8 cellular contexts compared by ENCODE assay signal in genomic region chr3:4983739-4984510, GRCh38. TPM values are rescaled to one million over a fixed set of nuclear protein-coding genes. Genes with fewer than 3 reads are reported as not detected.
DNase-seq lines count a peak whose midpoint lies in the region; ATAC-seq and TF ChIP-seq lines count a peak whose summit lies in the region.

No MANE protein-coding gene starts in this region.

- ATAC-seq in HCT116 = no peak

- intact Hi-C loops in HCT116 (cut with micrococcal nuclease) = loop anchor here (1.0 kb wide), 1 partner anchor 39 kb away; no protein-coding TSS in a partner anchor

- TF ChIP-seq CTCF in HCT116 (IDR thresholded peaks at IDR 0.05 in 2 of 3, conservative IDR thresholded peaks at IDR 0.05 in 1 of 3; ENCODE audit: borderline replicate concordance in 1 of 3, insufficient read depth in 1 of 3, low read depth in 2 of 3, low read length in 2 of 3) (no peak), retinal pigment epithelial cell (conservative IDR thresholded peaks at IDR 0.05; ENCODE audit: low read depth, low read length) (no peak)

- H3K27me3 ChIP-seq in HCT116 (ENCODE audit: insufficient read depth, low read length) = no peaks in the 10 kb centered on the region

- DNase-seq in HCT116 (ENCODE audit: low read depth, low spot score) (peak; percentile 73), NCI-H460 (ENCODE audit: extremely low read depth, low read depth) (peak; percentile 64), activated T-cell treated with anti-CD3 and anti-CD28 coated beads for 24 hours (ENCODE audit: low read depth) (peak; percentile 72), fibroblast of gingiva (ENCODE audit: low read depth) (peak; percentile 34), retinal pigment epithelial cell (ENCODE audit: low read depth) (no peak), retina (no peak), SW 1271 (lab: John Stamatoyannopoulos, UW) (no peak)

- peaks cover 68 to 86% of the 10 kb centered on the region in 2 experiments for H3K4me1 ChIP-seq in HCT116 (ENCODE audit: control insufficient read depth in 1 of 2, insufficient read depth in 2 of 2, low read length in 2 of 2)

- no peak overlapping the region for H2AFZ ChIP-seq in HCT116 (ENCODE audit: low read depth, low read length, poor library complexity, severe bottlenecking)

- peak overlapping the region; percentile 86 for H3K4me2 ChIP-seq in HCT116 (ENCODE audit: low read length)

- RAD21 ChIA-PET in HCT116 (lab: Charles Lee; ENCODE audit: low non-redundant PET in 1 of 2, low total read pairs in 2 of 2, uncharacterized antibody in 2 of 2, unreplicated experiment in 2 of 2) = interaction anchor here in 1 of 2 experiments (1.4 kb wide), 1 partner anchor 263 kb away, joined by 6 read pairs; no protein-coding TSS in a partner anchor

- peaks cover 8 to 31% of the 10 kb centered on the region in 2 experiments; a peak in 3 of 4 replicates for H3K36me3 ChIP-seq in HCT116 (ENCODE audit: control insufficient read depth in 1 of 2, insufficient read depth in 2 of 2, low read length in 2 of 2)

- peaks cover 12% of the 10 kb centered on the region; the same call in 1 of the 2 replicates for H4K20me1 ChIP-seq in HCT116 (ENCODE audit: insufficient read depth)

- H3K27ac ChIP-seq in HCT116 (ENCODE audit: low read depth, low read length) = peak overlapping the region; percentile 11; the same call in 1 of the 2 replicates

- peak; percentile 51 for TF ChIP-seq POLR2A in GM10847 (IDR thresholded peaks at IDR 0.05; ENCODE audit: extremely low read depth, insufficient read length)
- no peak for TF ChIP-seq POLR2A in HCT116 (IDR thresholded peaks at IDR 0.05; ENCODE audit: borderline replicate concordance, extremely low read depth, insufficient read depth, insufficient read length)

- no peaks in the 10 kb centered on the region for H3K9me2 ChIP-seq in HCT116 (ENCODE audit: insufficient read depth)

- peak overlapping the region; percentile 40 for H3K9ac ChIP-seq in HCT116 (ENCODE audit: low read length)

- no TSS peak for BruUV-seq in HCT116 (replicated peaks; lab: Mats Ljungman, UMichigan)

- POLR2A ChIA-PET in HCT116 (lab: Charles Lee) = interaction anchor here (0.6 to 4.2 kb wide), 7 partner anchors 8 to 272 kb away, joined by 3 to 27 read pairs (median 4); no protein-coding TSS in a partner anchor

- H3K9me3 ChIP-seq in HCT116 (ENCODE audit: control insufficient read depth in 1 of 2, insufficient read depth in 1 of 2, low read depth in 1 of 2, low read length in 2 of 2) = no peaks in the 10 kb centered on the region

- no peak for TF ChIP-seq RAD21 in HCT116 (IDR thresholded peaks at IDR 0.05; ENCODE audit: low read depth)

- H3K79me2 ChIP-seq in HCT116 (ENCODE audit: insufficient read depth, low read length) = peaks cover 42% of the 10 kb centered on the region

- CTCF ChIA-PET in HCT116 (lab: Charles Lee) = interaction anchor here (0.9 to 1.5 kb wide), 6 partner anchors 8 to 263 kb away, joined by 3 to 7 read pairs (median 4); no protein-coding TSS in a partner anchor

- H3K4me3 ChIP-seq in HCT116 (replicated peaks in 1 of 2; ENCODE audit: low read depth in 1 of 2, low read length in 2 of 2) = peak overlapping the region; percentile 13 to 15; a peak in 3 of 4 replicates
- H3K4me3 ChIP-seq in retinal pigment epithelial cell (ENCODE audit: low read length) = peak overlapping the region; percentile 100

TF ChIP-seq in HCT116, 20 proteins besides CTCF, POLR2A, EP300 and RAD21:
- TF ChIP-seq SIN3A (IDR thresholded peaks at IDR 0.05; ENCODE audit: low read depth) = no peak
- peak; percentile 26; the same call in 1 of the 2 replicates for TF ChIP-seq POLR2AphosphoS5 (IDR thresholded peaks at IDR 0.05; ENCODE audit: low read depth, low read length)
- TF ChIP-seq ATF3 (IDR thresholded peaks at IDR 0.05) = no peak
- peak; percentile 90 for TF ChIP-seq TCF7L2 (IDR thresholded peaks at IDR 0.05; ENCODE audit: borderline replicate concordance, extremely low read depth, insufficient read depth, insufficient read length)

RNA-seq across cellular contexts. Expression of gene BHLHE40, which starts 4.7 kb away (rescaled TPM):
- total RNA-seq in HCT116 (2021; ENCODE audit: unreplicated experiment) = 81.6 TPM
- 129 and 166 TPM in 2 replicates for polyA plus RNA-seq in HCT116 (2012)
- total RNA-seq in NCI-H460 (2014; rRNA removed; shearing (Covaris generic)) = 64.5 and 76.8 TPM in 2 replicates
- 27.8 and 29.0 TPM in 2 replicates for polyA plus RNA-seq in NCI-H460 (2014; cell fraction: nucleus; rRNA removed)

Comparison
In these comparisons a context has a peak if more than half of its experiments do, and no peak if none do; other contexts are left out.
1. DNase-seq: peak in HCT116 (single experiment), NCI-H460 (single experiment), activated T-cell treated with anti-CD3 and anti-CD28 coated beads for 24 hours (single experiment) and fibroblast of gingiva (single experiment); none in retinal pigment epithelial cell (single experiment), retina (single experiment) and SW 1271 (0 of 2).